ENCODE assay signal across 11 cellular contexts in the genomic region with DNA sequence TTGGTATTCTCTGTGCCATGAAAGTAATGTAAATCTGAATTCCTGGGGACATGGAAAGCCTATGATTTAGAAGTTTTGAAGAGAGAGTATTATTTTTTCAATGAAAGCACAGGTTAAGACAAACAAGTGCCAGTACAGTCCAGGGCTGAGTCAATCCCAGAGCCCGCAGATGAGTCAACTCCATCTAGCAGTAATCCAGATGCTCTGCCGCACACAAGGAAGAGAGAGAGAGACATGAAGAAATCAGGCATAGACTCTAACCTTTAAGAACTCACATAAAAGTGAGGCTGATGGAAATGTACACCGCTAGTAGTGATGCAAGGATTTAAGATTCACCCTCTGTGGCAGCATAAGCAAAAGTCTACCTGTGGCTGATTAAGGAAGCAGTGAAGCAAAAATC.
A peak's percentile ranks its signal among the peaks of the same experiment; 100 is the strongest.
DNase-seq lines count a peak whose midpoint lies in the region; ATAC-seq, FAIRE-seq and TF ChIP-seq lines count a peak whose summit lies in the region.
"Had no signal": no experiment of that assay in that cellular context is flagged by ENCODE, and none has a peak within 500 bp of the region (broad histone marks: within the 10 kb centered on the region; RNA-seq: fewer than 3 reads in every experiment).

No MANE protein-coding gene starts in this region.

- intact Hi-C loops in left ventricle myocardium superior (cut with micrococcal nuclease), result no loop called here

- H3K4me3 ChIP-seq in A549, result no peak overlapping the region
- no peak overlapping the region for H3K4me3 ChIP-seq in adipocyte (ENCODE audit: low read length)

- 0 out of 3 replicates have a peak, but pooled peaks cover 2% of the 10 kb centered on the region for H3K9me3 ChIP-seq in A549
- no peaks in the 10 kb centered on the region for H3K9me3 ChIP-seq in adipocyte (ENCODE audit: control insufficient read depth, low read length)

- no peak for TF ChIP-seq CTCF in A549 (IDR thresholded peaks at IDR 0.05)
- no peak for TF ChIP-seq CTCF in HFFc6 (IDR thresholded peaks at IDR 0.05)

- 12% methylated on average over 3 of the region's 3 CpGs for WGBS in A549 (ENCODE audit: missing lambda C conversion rate)

- H3K4me1 ChIP-seq in A549, result peaks cover 40% of the 10 kb centered on the region
- peaks cover 41% of the 10 kb centered on the region for H3K4me1 ChIP-seq in adipocyte (ENCODE audit: control insufficient read depth, insufficient read depth, low read length)

- DNase-seq in A549 (ENCODE audit: low read depth in 1 of 2, low spot score in 1 of 2), result peak; percentile 54 to 73
- DNase-seq in HFFc6, result peak; percentile 94
- DNase-seq in adipocyte (ENCODE audit: low read depth), result peak; percentile 95
- no peak for DNase-seq in left ventricle myocardium superior
- DNase-seq in stimulated activated naive B cell treated with anti-CD40 and anti-IgM and Interleukin-4, amounts not matched to agents 10 μg/mL and 1 μg/mL and 100 μg/mL, for 72 hours, result no peak
- DNase-seq in hippocampal formation (lab: John Stamatoyannopoulos, UW), result no peak
- DNase-seq: CD4-positive, CD25-positive, alpha-beta regulatory T cell had no signal

- H3K4me3 Mint-ChIP-seq in HFFc6, result 0 out of 2 replicates have a peak overlapping the region, but pooled peaks have one; percentile 9
- H3K4me3 Mint-ChIP-seq in stimulated activated naive B cell treated with anti-CD40 and anti-IgM and Interleukin-4, amounts not matched to agents 10 μg/mL and 1 μg/mL and 100 μg/mL, for 72 hours, result no peak overlapping the region
- H3K4me3 Mint-ChIP-seq: CD4-positive, CD25-positive, alpha-beta regulatory T cell; central memory CD8-positive, alpha-beta T cell; stimulated activated effector memory CD8-positive, alpha-beta T cell treated with anti-CD3 and anti-CD28 coated beads, Interleukin-12 subunit alpha, Interleukin-12 subunit beta, amount 100 ng/mL, for 72 hours had no signal

- POLR2A ChIA-PET in A549 (lab: Yijun Ruan, JAX), result no interaction called here

- no peaks in the 10 kb centered on the region for H3K27me3 ChIP-seq in adipocyte (replicated peaks; ENCODE audit: control insufficient read depth, insufficient read depth, low read length)

- peak in 1 of 2 experiments; percentile 11; a peak in 1 of 5 replicates for TF ChIP-seq RAD21 in A549 (conservative IDR thresholded peaks at IDR 0.05 in 1 of 2, IDR thresholded peaks at IDR 0.05 in 1 of 2)

- TF ChIP-seq POLR2A in A549 (IDR thresholded peaks at IDR 0.05; ENCODE audit: low read length), result no peak

- peak overlapping the region; percentile 56 for H3K4me2 ChIP-seq in A549

- no peaks in the 10 kb centered on the region; the same call in 1 of the 2 replicates for H3K36me3 Mint-ChIP-seq in HFFc6 (ENCODE audit: low read depth)
- H3K36me3 Mint-ChIP-seq in stimulated activated naive B cell treated with anti-CD40 and anti-IgM and Interleukin-4, amounts not matched to agents 10 μg/mL and 1 μg/mL and 100 μg/mL, for 72 hours, result no peaks in the 10 kb centered on the region
- H3K36me3 Mint-ChIP-seq: CD4-positive, CD25-positive, alpha-beta regulatory T cell; stimulated activated effector memory CD8-positive, alpha-beta T cell treated with anti-CD3 and anti-CD28 coated beads, Interleukin-12 subunit alpha, Interleukin-12 subunit beta, amount 100 ng/mL, for 72 hours had no signal

- no peak for FAIRE-seq in A549 (lab: Jason Lieb, UNC)

- H3K9me3 Mint-ChIP-seq in HFFc6, result 0 out of 2 replicates have a peak, but pooled peaks cover 3% of the 10 kb centered on the region
- H3K9me3 Mint-ChIP-seq in stimulated activated naive B cell treated with anti-CD40 and anti-IgM and Interleukin-4, amounts not matched to agents 10 μg/mL and 1 μg/mL and 100 μg/mL, for 72 hours, result peaks cover 0 to 2% of the 10 kb centered on the region in 2 donors

- H3K27me3 Mint-ChIP-seq in HFFc6 (ENCODE audit: insufficient read depth), result no peaks in the 10 kb centered on the region; the same call in 1 of the 2 replicates
- H3K27me3 Mint-ChIP-seq in stimulated activated naive B cell treated with anti-CD40 and anti-IgM and Interleukin-4, amounts not matched to agents 10 μg/mL and 1 μg/mL and 100 μg/mL, for 72 hours, result peaks cover 0 to 6% of the 10 kb centered on the region in 2 donors
- H3K27me3 Mint-ChIP-seq: CD4-positive, CD25-positive, alpha-beta regulatory T cell; central memory CD8-positive, alpha-beta T cell had no signal

- no peak overlapping the region for H3K9ac ChIP-seq in adipocyte (ENCODE audit: low read length)

- H3K36me3 ChIP-seq in adipocyte (ENCODE audit: control insufficient read depth, insufficient read depth, low read length, severe bottlenecking), result no peaks in the 10 kb centered on the region

- H3K27ac Mint-ChIP-seq in HFFc6, result peak overlapping the region; percentile 59
- no peak overlapping the region for H3K27ac Mint-ChIP-seq in stimulated activated naive B cell treated with anti-CD40 and anti-IgM and Interleukin-4, amounts not matched to agents 10 μg/mL and 1 μg/mL and 100 μg/mL, for 72 hours
- H3K27ac Mint-ChIP-seq: CD4-positive, CD25-positive, alpha-beta regulatory T cell; stimulated activated effector memory CD8-positive, alpha-beta T cell treated with anti-CD3 and anti-CD28 coated beads, Interleukin-12 subunit alpha, Interleukin-12 subunit beta, amount 100 ng/mL, for 72 hours had no signal

- CTCF ChIA-PET in A549 (lab: Yijun Ruan, JAX), result no interaction called here

- TF ChIP-seq EP300 in A549 (IDR thresholded peaks at IDR 0.05), result no peak

- peak overlapping the region; percentile 59 to 79 for H3K27ac ChIP-seq in A549

- ATAC-seq in A549 (peak; percentile 91 to 100), left ventricle myocardium superior (peak; percentile 50), GM18519 (IDR thresholded peaks at IDR 0.05; ENCODE audit: low FRiP score, unreplicated experiment) (no peak), HG02973 (IDR thresholded peaks at IDR 0.05; ENCODE audit: unreplicated experiment) (no peak)
- ATAC-seq in stimulated activated naive B cell treated with anti-CD40 and anti-IgM and Interleukin-4, amounts not matched to agents 10 μg/mL and 1 μg/mL and 100 μg/mL, for 72 hours (replicated peaks), result no peak
- ATAC-seq: stimulated activated effector memory CD8-positive, alpha-beta T cell treated with anti-CD3 and anti-CD28 coated beads, Interleukin-12 subunit alpha, Interleukin-12 subunit beta, amount 100 ng/mL, for 72 hours had no signal

- H3K4me1 Mint-ChIP-seq in HFFc6 (ENCODE audit: low read depth), result peaks cover 59% of the 10 kb centered on the region
- peaks cover 0 to 2% of the 10 kb centered on the region in 2 donors for H3K4me1 Mint-ChIP-seq in stimulated activated naive B cell treated with anti-CD40 and anti-IgM and Interleukin-4, amounts not matched to agents 10 μg/mL and 1 μg/mL and 100 μg/mL, for 72 hours
- H3K4me1 Mint-ChIP-seq: CD4-positive, CD25-positive, alpha-beta regulatory T cell; central memory CD8-positive, alpha-beta T cell; stimulated activated effector memory CD8-positive, alpha-beta T cell treated with anti-CD3 and anti-CD28 coated beads, Interleukin-12 subunit alpha, Interleukin-12 subunit beta, amount 100 ng/mL, for 72 hours had no signal

TF ChIP-seq in A549, 52 proteins besides CTCF, POLR2A, EP300 and RAD21 (continues in another document):
- no peak for TF ChIP-seq CHD4 (IDR thresholded peaks at IDR 0.05; ENCODE audit: borderline replicate concordance)
- TF ChIP-seq FOSL2 (IDR thresholded peaks at IDR 0.05), result peak; percentile 74
- peak; percentile 77 for TF ChIP-seq FOSL2 (CRISPR knock-in tag; IDR thresholded peaks at IDR 0.05)
- TF ChIP-seq CEBPB (IDR thresholded peaks at IDR 0.05), result peak; percentile 64 to 71; a peak in 3 of 4 replicates
- TF ChIP-seq, protein P1, sequence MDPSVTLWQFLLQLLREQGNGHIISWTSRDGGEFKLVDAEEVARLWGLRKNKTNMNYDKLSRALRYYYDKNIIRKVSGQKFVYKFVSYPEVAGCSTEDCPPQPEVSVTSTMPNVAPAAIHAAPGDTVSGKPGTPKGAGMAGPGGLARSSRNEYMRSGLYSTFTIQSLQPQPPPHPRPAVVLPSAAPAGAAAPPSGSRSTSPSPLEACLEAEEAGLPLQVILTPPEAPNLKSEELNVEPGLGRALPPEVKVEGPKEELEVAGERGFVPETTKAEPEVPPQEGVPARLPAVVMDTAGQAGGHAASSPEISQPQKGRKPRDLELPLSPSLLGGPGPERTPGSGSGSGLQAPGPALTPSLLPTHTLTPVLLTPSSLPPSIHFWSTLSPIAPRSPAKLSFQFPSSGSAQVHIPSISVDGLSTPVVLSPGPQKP (IDR thresholded peaks at IDR 0.05; ENCODE audit: low read depth, low read length), result no peak
- no peak for TF ChIP-seq MAFK (IDR thresholded peaks at IDR 0.05; ENCODE audit: partially characterized antibody)
- no peak for TF ChIP-seq ZSCAN20 (CRISPR knock-in tag; IDR thresholded peaks at IDR 0.05)
- TF ChIP-seq JUN (IDR thresholded peaks at IDR 0.05), result peak; percentile 19 to 20; a peak in 1 of 5 replicates
- TF ChIP-seq JUNB (IDR thresholded peaks at IDR 0.05), result peak; percentile 67
- peak; percentile 13; the same call in 1 of the 2 replicates for TF ChIP-seq EHMT2 (IDR thresholded peaks at IDR 0.05; ENCODE audit: low read depth)
- TF ChIP-seq CHD2 (IDR thresholded peaks at IDR 0.05; ENCODE audit: low read length, partially characterized antibody), result no peak
- TF ChIP-seq, protein P2, sequence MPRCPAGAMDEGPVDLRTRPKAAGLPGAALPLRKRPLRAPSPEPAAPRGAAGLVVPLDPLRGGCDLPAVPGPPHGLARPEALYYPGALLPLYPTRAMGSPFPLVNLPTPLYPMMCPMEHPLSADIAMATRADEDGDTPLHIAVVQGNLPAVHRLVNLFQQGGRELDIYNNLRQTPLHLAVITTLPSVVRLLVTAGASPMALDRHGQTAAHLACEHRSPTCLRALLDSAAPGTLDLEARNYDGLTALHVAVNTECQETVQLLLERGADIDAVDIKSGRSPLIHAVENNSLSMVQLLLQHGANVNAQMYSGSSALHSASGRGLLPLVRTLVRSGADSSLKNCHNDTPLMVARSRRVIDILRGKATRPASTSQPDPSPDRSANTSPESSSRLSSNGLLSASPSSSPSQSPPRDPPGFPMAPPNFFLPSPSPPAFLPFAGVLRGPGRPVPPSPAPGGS (IDR thresholded peaks at IDR 0.05), result 0 out of 3 replicates have a peak, but pooled peaks have one; percentile 41
- no peak for TF ChIP-seq RFX5 (IDR thresholded peaks at IDR 0.05)
- no peak for TF ChIP-seq HOXB13 (CRISPR knock-in tag; IDR thresholded peaks at IDR 0.05; ENCODE audit: low read depth)
- TF ChIP-seq KDM5A (IDR thresholded peaks at IDR 0.05), result no peak
- TF ChIP-seq ZNF302 (CRISPR knock-in tag; IDR thresholded peaks at IDR 0.05), result no peak
- no peak for TF ChIP-seq MAZ (IDR thresholded peaks at IDR 0.05; ENCODE audit: borderline replicate concordance, low read depth, low read length)
- TF ChIP-seq, protein P3, sequence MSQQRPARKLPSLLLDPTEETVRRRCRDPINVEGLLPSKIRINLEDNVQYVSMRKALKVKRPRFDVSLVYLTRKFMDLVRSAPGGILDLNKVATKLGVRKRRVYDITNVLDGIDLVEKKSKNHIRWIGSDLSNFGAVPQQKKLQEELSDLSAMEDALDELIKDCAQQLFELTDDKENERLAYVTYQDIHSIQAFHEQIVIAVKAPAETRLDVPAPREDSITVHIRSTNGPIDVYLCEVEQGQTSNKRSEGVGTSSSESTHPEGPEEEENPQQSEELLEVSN (IDR thresholded peaks at IDR 0.05; ENCODE audit: borderline replicate concordance, low read depth), result no peak
- TF ChIP-seq HEYL (CRISPR knock-in tag; IDR thresholded peaks at IDR 0.05), result no peak

Comparison
In these comparisons a context has a peak if more than half of its experiments do, and no peak if none do; other contexts are left out.
1. ATAC-seq: peak in A549 (2 of 2) and left ventricle myocardium superior (single experiment); none in GM18519 (single experiment), stimulated activated naive B cell treated with anti-CD40 and anti-IgM and Interleukin-4, amounts not matched to agents 10 μg/mL and 1 μg/mL and 100 μg/mL, for 72 hours (0 of 2) and HG02973 (single experiment).
2. DNase-seq: peak in A549 (2 of 2), HFFc6 (single experiment) and adipocyte (single experiment); none in left ventricle myocardium superior (single experiment), stimulated activated naive B cell treated with anti-CD40 and anti-IgM and Interleukin-4, amounts not matched to agents 10 μg/mL and 1 μg/mL and 100 μg/mL, for 72 hours (single experiment) and hippocampal formation (0 of 2).